In the genomic region with DNA sequence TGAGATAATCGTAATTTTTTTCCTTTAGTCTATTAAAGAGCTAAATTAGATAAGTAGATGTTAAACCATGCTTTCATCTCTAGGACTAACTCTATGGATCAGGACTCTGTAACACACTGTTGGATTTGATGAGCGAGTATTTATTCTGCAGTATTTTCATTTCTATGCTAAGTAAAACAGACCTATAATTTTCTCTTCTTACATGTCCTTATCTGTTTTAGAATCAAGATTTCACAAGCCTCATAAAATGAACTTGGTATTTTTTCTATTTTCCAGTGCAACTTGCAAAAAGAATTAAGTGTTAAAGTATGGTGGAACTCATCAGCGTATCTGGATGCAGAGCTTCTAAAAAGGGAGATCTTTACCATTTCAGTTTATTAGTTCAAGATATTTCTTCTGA, we compare ENCODE assay signal across 10 cellular contexts. TPM values are rescaled to one million over a fixed set of nuclear protein-coding genes. Genes with fewer than 3 reads are reported as not detected.
A peak's percentile ranks its signal among the peaks of the same experiment; 100 is the strongest.
DNase-seq lines count a peak whose midpoint lies in the region; ATAC-seq, FAIRE-seq and TF ChIP-seq lines count a peak whose summit lies in the region.
"Had no signal": no experiment of that assay in that cellular context is flagged by ENCODE, and none has a peak within 500 bp of the region (broad histone marks: within the 10 kb centered on the region; RNA-seq: fewer than 3 reads in every experiment).

No MANE protein-coding gene starts in this region.

- WGBS in K562 (ENCODE audit: insufficient coverage, low coverage, missing lambda C conversion rate) = 78% methylated on average over 3 of the region's 3 CpGs

- H2AFZ ChIP-seq in KMS-11 (ENCODE audit: low read depth) (no peak overlapping the region), K562 (ENCODE audit: low read depth, low read length) (no peak overlapping the region), neural cell (ENCODE audit: low read depth, low read length) (no peak overlapping the region)

- in situ Hi-C loops in K562 (cut with MboI) = no loop called here

- H4K20me1 ChIP-seq in KMS-11 (ENCODE audit: insufficient read depth) (0 out of 2 replicates have a peak, but pooled peaks cover 3% of the 10 kb centered on the region), K562 (replicated peaks; ENCODE audit: control insufficient read depth, insufficient read depth, low read length) (peaks cover 18% of the 10 kb centered on the region), neural cell (ENCODE audit: insufficient read depth) (no peaks in the 10 kb centered on the region)

- H3K27me3 ChIP-seq in Caco-2 (replicated peaks; ENCODE audit: control insufficient read depth, insufficient read depth, low read length) = no peaks in the 10 kb centered on the region
- no peaks in the 10 kb centered on the region for H3K27me3 ChIP-seq in KMS-11 (ENCODE audit: insufficient read depth, low read depth)
- no peaks in the 10 kb centered on the region for H3K27me3 ChIP-seq in K562 (ENCODE audit: control insufficient read depth in 2 of 2, insufficient read depth in 2 of 2, low read length in 2 of 2)
- H3K27me3 ChIP-seq in neural cell (ENCODE audit: insufficient read depth, low read depth, low read length) = no peaks in the 10 kb centered on the region

- BruUV-seq in Caco-2 (replicated peaks; lab: Mats Ljungman, UMichigan) (no TSS peak), K562 (replicated peaks; lab: Mats Ljungman, UMichigan) (no TSS peak)

- no peak overlapping the region for H3K9ac ChIP-seq in KMS-11
- peak overlapping the region in 1 of 2 experiments; percentile 83; a peak in 2 of 4 replicates for H3K9ac ChIP-seq in K562 (ENCODE audit: insufficient read depth in 1 of 2, low read depth in 2 of 2, low read length in 2 of 2)
- no peak overlapping the region for H3K9ac ChIP-seq in neural cell (ENCODE audit: low read length)

- CTCF ChIA-PET in Caco-2 (lab: Charles Lee) (no interaction called here), K562 (lab: Yijun Ruan, JAX; ENCODE audit: low intra/inter-chr PET ratio) (no interaction called here)

- peaks cover 11% of the 10 kb centered on the region for H3K36me3 Mint-ChIP-seq in Caco-2 (ENCODE audit: insufficient read depth, unreplicated experiment)

- DNase-seq in Caco-2 = no peak
- no peak for DNase-seq in K562 (ENCODE audit: extremely low read depth in 1 of 4, low spot score in 3 of 4)
- no peak for DNase-seq in NCI-H2029 (lab: John Stamatoyannopoulos, UW)
- no peak for DNase-seq in middle frontal gyrus (ENCODE audit: extremely low spot score, low spot score)
- DNase-seq in effector CD8-positive, alpha-beta T cell (lab: John Stamatoyannopoulos, UW) = no peak
- DNase-seq in HUDEP-2 (lab: John Stamatoyannopoulos, UW; ENCODE audit: unreplicated experiment in 76 of 76) = no peak

- H3K9me3 Mint-ChIP-seq in Caco-2 (ENCODE audit: unreplicated experiment) = no peaks in the 10 kb centered on the region

- POLR2A ChIA-PET in Caco-2 (lab: Charles Lee) = no interaction called here
- POLR2A ChIA-PET in K562 (lab: Yijun Ruan, JAX) = interaction anchor here (0.8 to 1.0 kb wide), 2 partner anchors 12 to 21 kb away, joined by 3 to 4 read pairs; no protein-coding TSS in a partner anchor

- no peaks in the 10 kb centered on the region for H3K9me1 ChIP-seq in K562 (ENCODE audit: control insufficient read depth, insufficient read depth, low read length)

- H3K4me1 Mint-ChIP-seq in Caco-2 (ENCODE audit: low read depth, unreplicated experiment) = peaks cover 18% of the 10 kb centered on the region

- TF ChIP-seq CTCF in Caco-2 (IDR thresholded peaks at IDR 0.05; ENCODE audit: insufficient read depth in 1 of 2, low read depth in 1 of 2, low read length in 1 of 2, severe bottlenecking in 1 of 2, unreplicated experiment in 1 of 2) (no peak), KMS-11 (conservative IDR thresholded peaks at IDR 0.05; ENCODE audit: low read depth, low read length) (no peak), K562 (IDR thresholded peaks at IDR 0.05 in 2 of 3, conservative IDR thresholded peaks at IDR 0.05 in 1 of 3; ENCODE audit: insufficient read depth in 2 of 3, low read depth in 1 of 3, low read length in 3 of 3) (no peak), neural cell (IDR thresholded peaks at IDR 0.05; ENCODE audit: poor library complexity, severe bottlenecking) (no peak)

- FAIRE-seq in K562 (lab: Jason Lieb, UNC) = no peak
- FAIRE-seq: colon, HTR-8/SVneo had no signal

- H3F3A ChIP-seq in neural cell (ENCODE audit: insufficient read depth, low read length, poor library complexity, severe bottlenecking) = no peaks in the 10 kb centered on the region

- no peaks in the 10 kb centered on the region for H3K27me3 Mint-ChIP-seq in Caco-2 (ENCODE audit: insufficient read depth, unreplicated experiment)

- ATAC-seq in K562 = no peak

- peak overlapping the region; percentile 95 for H3K27ac Mint-ChIP-seq in Caco-2 (ENCODE audit: unreplicated experiment)

- intact Hi-C loops in Caco-2 (cut with micrococcal nuclease; ENCODE audit: unreplicated experiment) (no loop called here), K562 (cut with micrococcal nuclease) (no loop called here)

- peaks cover 71% of the 10 kb centered on the region for H3K79me2 ChIP-seq in KMS-11 (ENCODE audit: insufficient read depth, low read depth)
- peaks cover 72% of the 10 kb centered on the region for H3K79me2 ChIP-seq in K562 (ENCODE audit: control insufficient read depth, insufficient read depth, low read length)
- peaks cover 68% of the 10 kb centered on the region for H3K79me2 ChIP-seq in neural cell (replicated peaks; ENCODE audit: insufficient read depth, low read length)

- TF ChIP-seq RAD21 in K562 (CRISPR knock-in tag; conservative IDR thresholded peaks at IDR 0.05 in 1 of 2, IDR thresholded peaks at IDR 0.05 in 1 of 2) = no peak
- TF ChIP-seq RAD21 in neural cell (conservative IDR thresholded peaks at IDR 0.05) = no peak

- H3K4me3 ChIP-seq in Caco-2 (ENCODE audit: low read depth, low read length) (no peak overlapping the region), KMS-11 (IDR thresholded peaks at IDR 0.05; ENCODE audit: insufficient read depth, low read depth, low read length) (no peak overlapping the region), K562 (peak overlapping the region; percentile 97; the same call in 1 of the 2 replicates), neural cell (ENCODE audit: low read length) (peak overlapping the region; percentile 90)

- H3K9me3 ChIP-seq in Caco-2 = no peaks in the 10 kb centered on the region
- no peaks in the 10 kb centered on the region for H3K9me3 ChIP-seq in K562 (replicated peaks; ENCODE audit: control insufficient read depth, insufficient read depth, low read depth, low read length)
- no peaks in the 10 kb centered on the region for H3K9me3 ChIP-seq in neural cell (ENCODE audit: low read length)

- H3K9me2 ChIP-seq in neural cell (ENCODE audit: insufficient read depth, low read length) = no peaks in the 10 kb centered on the region

- H3K4me3 Mint-ChIP-seq in Caco-2 (ENCODE audit: unreplicated experiment) = peak overlapping the region; percentile 97

- TF ChIP-seq EP300 in K562 (IDR thresholded peaks at IDR 0.05; ENCODE audit: low read length) = no peak
- TF ChIP-seq EP300 in neural cell (conservative IDR thresholded peaks at IDR 0.05; ENCODE audit: poor library complexity, severe bottlenecking) = no peak

- 0 out of 2 replicates have a peak, but pooled peaks cover 1% of the 10 kb centered on the region for H3K36me3 ChIP-seq in Caco-2 (ENCODE audit: control insufficient read depth, insufficient read depth, low read length)
- H3K36me3 ChIP-seq in KMS-11 (ENCODE audit: insufficient read depth) = no peaks in the 10 kb centered on the region
- H3K36me3 ChIP-seq in K562 (ENCODE audit: control insufficient read depth, insufficient read depth, low read length) = peaks cover 8% of the 10 kb centered on the region; the same call in 2 of the 3 replicates
- no peaks in the 10 kb centered on the region for H3K36me3 ChIP-seq in neural cell (ENCODE audit: insufficient read depth, low read length)

- H3K4me1 ChIP-seq in Caco-2 (peaks cover 22% of the 10 kb centered on the region), KMS-11 (ENCODE audit: low read depth, poor library complexity, severe bottlenecking) (peaks cover 26% of the 10 kb centered on the region), K562 (replicated peaks in 1 of 2; ENCODE audit: control insufficient read depth in 2 of 2, insufficient read depth in 2 of 2, low read length in 2 of 2) (peaks cover 0 to 11% of the 10 kb centered on the region in 2 experiments; a peak in 3 of 5 replicates)

- TF ChIP-seq POLR2A in K562 (conservative IDR thresholded peaks at IDR 0.05) = no peak

- H3K4me2 ChIP-seq in KMS-11 (peak overlapping the region; percentile 96; the same call in 1 of the 2 replicates), K562 (ENCODE audit: insufficient read depth, low read length) (no peak overlapping the region; the same call in 1 of the 2 replicates), neural cell (ENCODE audit: low read length) (peak overlapping the region; percentile 90)

- H3K27ac ChIP-seq in KMS-11 = no peak overlapping the region
- H3K27ac ChIP-seq in K562 (ENCODE audit: extremely low read depth, low read depth, low read length) = no peak overlapping the region
- no peak overlapping the region for H3K27ac ChIP-seq in neural cell (ENCODE audit: low read length)

TF ChIP-seq in K562, 482 proteins besides CTCF, POLR2A, EP300 and RAD21 (continues in another document):
- no peak for TF ChIP-seq POLR2H (tag; IDR thresholded peaks at IDR 0.05; ENCODE audit: low read depth)

TF ChIP-seq in neural cell, 6 proteins besides CTCF, POLR2A, EP300 and RAD21 (continues in another document):
- no peak for TF ChIP-seq TAF1 (IDR thresholded peaks at IDR 0.05; ENCODE audit: low read depth)
- TF ChIP-seq POLR2AphosphoS5 (IDR thresholded peaks at IDR 0.05) = no peak

RNA-seq across cellular contexts. Expression of gene CACUL1, which starts 2.4 kb away (rescaled TPM):
- total RNA-seq in Caco-2 (2022) (39.2 and 42.7 TPM in 2 replicates), K562 (2014; rRNA removed) (13.5 and 13.9 TPM in 2 replicates), K562 (2014; rRNA removed; fragmentation: Illumina TruSeq; extraction: Trizol) (16.1 and 18.4 TPM in 2 replicates), K562 (2015; rRNA removed; fragmentation: Illumina TruSeq; extraction: Trizol) (14.8 and 15.1 TPM in 2 replicates), K562 (2021) (16.5 and 17.1 TPM in 2 replicates)
- 18.9 and 38.9 TPM in 2 replicates for total RNA-seq in K562 (2011; cell fraction: chromatin; rRNA removed; ENCODE audit: low replicate concordance)
- total RNA-seq in K562 (2011; cell fraction: nucleolus; rRNA removed) = 6.3 and 13.0 TPM in 2 replicates
- total RNA-seq in K562 (2011; cell fraction: nucleoplasm; rRNA removed) = 16.6 and 33.1 TPM in 2 replicates
- polyA plus RNA-seq in K562 (2011; rRNA removed) (13.9 and 15.0 TPM in 2 replicates), K562 (2014; fragmentation: Illumina TruSeq; extraction: Trizol) (6.1 and 6.5 TPM in 2 replicates), K562 (2014; fragmentation: Nextera tagmentation; extraction: Ambion mirVana) (10 to 100 TPM in 1 of 2 experiments, 1 to 10 TPM in 1; 4.5 to 10.1 TPM), K562 (2014; rRNA removed) (6.1 and 6.4 TPM in 2 replicates), neural cell (12.8 and 13.8 TPM in 2 replicates)
- polyA plus RNA-seq in K562 (2011; cell fraction: cytosol; rRNA removed) = 2.9 and 4.4 TPM in 2 replicates
- 4.8 and 7.2 TPM in 2 replicates for polyA plus RNA-seq in K562 (2011; cell fraction: nucleus; rRNA removed)
- polyA plus RNA-seq in K562 (2012) = 5.8 and 6.6 TPM in 2 replicates
- polyA minus RNA-seq in K562 (2011; rRNA and poly(A)+ RNA removed) = 17.8 and 20.5 TPM in 2 replicates
- 11.9 and 12.9 TPM in 2 replicates for polyA minus RNA-seq in K562 (2011; cell fraction: cytosol; rRNA and poly(A)+ RNA removed)
- 9.2 and 15.4 TPM in 2 replicates for polyA minus RNA-seq in K562 (2011; cell fraction: nucleus; rRNA and poly(A)+ RNA removed)
- 39.7 and 41.8 TPM in 2 replicates for polyA minus RNA-seq in neural cell

Comparison
In these comparisons a context has a peak if more than half of its experiments do, and no peak if none do; other contexts are left out.
1. H3K4me3 ChIP-seq: peak in K562 (single experiment) and neural cell (single experiment); none in Caco-2 (single experiment) and KMS-11 (single experiment).